22 cellular contexts compared by ENCODE assay signal in the genomic region with DNA sequence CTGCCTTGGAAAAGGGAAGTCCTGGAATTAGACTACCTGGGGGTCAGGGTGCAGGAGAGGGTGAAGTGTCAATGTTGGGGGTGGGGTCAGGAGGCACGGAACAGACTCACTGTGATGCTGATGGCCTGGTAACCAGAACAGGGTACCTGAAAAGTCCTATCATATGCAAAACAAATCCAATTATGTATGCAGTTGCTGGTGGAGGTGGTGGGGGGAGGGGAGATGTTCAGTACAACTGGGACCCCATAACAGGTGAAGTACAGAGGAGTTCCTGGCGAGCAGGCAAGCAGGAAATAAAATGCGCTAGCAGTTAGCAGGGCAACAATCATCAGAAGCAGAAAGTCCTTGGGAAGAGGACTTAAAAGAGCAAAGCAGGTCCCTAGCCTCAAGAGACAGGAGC. TPM values are rescaled to one million over a fixed set of nuclear protein-coding genes. Genes with fewer than 3 reads are reported as not detected.
DNase-seq lines count a peak whose midpoint lies in the region; ATAC-seq, FAIRE-seq and TF ChIP-seq lines count a peak whose summit lies in the region.
"Had no signal": no experiment of that assay in that cellular context is flagged by ENCODE, and none has a peak within 500 bp of the region (broad histone marks: within the 10 kb centered on the region; RNA-seq: fewer than 3 reads in every experiment).

No MANE protein-coding gene starts in this region.

- peaks cover 4% of the 10 kb centered on the region for H3K79me2 ChIP-seq in endothelial cell of umbilical vein (ENCODE audit: control insufficient read depth, insufficient read depth, low read length)

- H3K27ac Mint-ChIP-seq in activated CD4-positive, alpha-beta T cell treated with anti-CD3 and anti-CD28 coated beads, Interleukin-2, amount 10 ng/mL, durations not matched to agents 24 days and 14 days: no peak overlapping the region
- no peak overlapping the region for H3K27ac Mint-ChIP-seq in activated CD4-positive, alpha-beta T cell treated with anti-CD3 and anti-CD28 coated beads, Interleukin-2, amount 10 ng/mL, durations not matched to agents 7 days and 5 days
- no peak overlapping the region for H3K27ac Mint-ChIP-seq in activated naive CD4-positive, alpha-beta T cell treated with anti-CD3 and anti-CD28 coated beads, Interleukin-2, amount 10 ng/mL, durations not matched to agents 7 days and 5 days
- H3K27ac Mint-ChIP-seq in activated CD4-positive, alpha-beta memory T cell treated with anti-CD3 and anti-CD28 coated beads, Interleukin-2, amount 10 ng/mL, durations not matched to agents 7 days and 5 days: no peak overlapping the region
- H3K27ac Mint-ChIP-seq: CD4-positive, alpha-beta T cell had no signal

- H3K36me3 ChIP-seq in endothelial cell of umbilical vein (ENCODE audit: control insufficient read depth in 2 of 2, extremely low read depth in 1 of 2, insufficient read depth in 2 of 2, low read length in 2 of 2): no peaks in the 10 kb centered on the region
- H3K36me3 ChIP-seq: BE2C had no signal

- no peaks in the 10 kb centered on the region for H3K27me3 ChIP-seq in endothelial cell of umbilical vein (ENCODE audit: control insufficient read depth in 2 of 2, insufficient read depth in 2 of 2, low read length in 2 of 2)
- H3K27me3 ChIP-seq: BE2C had no signal

- no peaks in the 10 kb centered on the region for H3K36me3 Mint-ChIP-seq in activated CD4-positive, alpha-beta T cell treated with anti-CD3 and anti-CD28 coated beads, Interleukin-2, amount 10 ng/mL, durations not matched to agents 24 days and 14 days (ENCODE audit: low read depth)
- no peaks in the 10 kb centered on the region for H3K36me3 Mint-ChIP-seq in activated CD4-positive, alpha-beta T cell treated with anti-CD3 and anti-CD28 coated beads, Interleukin-2, amount 10 ng/mL, durations not matched to agents 7 days and 5 days (ENCODE audit: low read depth)
- no peaks in the 10 kb centered on the region for H3K36me3 Mint-ChIP-seq in activated naive CD4-positive, alpha-beta T cell treated with anti-CD3 and anti-CD28 coated beads, Interleukin-2, amount 10 ng/mL, durations not matched to agents 7 days and 5 days
- H3K36me3 Mint-ChIP-seq in activated CD4-positive, alpha-beta memory T cell treated with anti-CD3 and anti-CD28 coated beads, Interleukin-2, amount 10 ng/mL, durations not matched to agents 7 days and 5 days (ENCODE audit: low read depth): no peaks in the 10 kb centered on the region

- BruUV-seq in endothelial cell of umbilical vein (replicated peaks; lab: Mats Ljungman, UMichigan): no TSS peak

- peaks cover 2% of the 10 kb centered on the region for H3K4me1 Mint-ChIP-seq in activated CD4-positive, alpha-beta T cell treated with anti-CD3 and anti-CD28 coated beads, Interleukin-2, amount 10 ng/mL, durations not matched to agents 24 days and 14 days
- peaks cover 2% of the 10 kb centered on the region for H3K4me1 Mint-ChIP-seq in activated CD4-positive, alpha-beta T cell treated with anti-CD3 and anti-CD28 coated beads, Interleukin-2, amount 10 ng/mL, durations not matched to agents 7 days and 5 days
- peaks cover 2% of the 10 kb centered on the region for H3K4me1 Mint-ChIP-seq in activated naive CD4-positive, alpha-beta T cell treated with anti-CD3 and anti-CD28 coated beads, Interleukin-2, amount 10 ng/mL, durations not matched to agents 7 days and 5 days
- peaks cover 2% of the 10 kb centered on the region for H3K4me1 Mint-ChIP-seq in activated CD4-positive, alpha-beta memory T cell treated with anti-CD3 and anti-CD28 coated beads, Interleukin-2, amount 10 ng/mL, durations not matched to agents 7 days and 5 days

- no peak overlapping the region for H3K9ac ChIP-seq in endothelial cell of umbilical vein (replicated peaks; ENCODE audit: extremely low read depth, insufficient read depth, low read length)

- H3K4me3 Mint-ChIP-seq in activated CD4-positive, alpha-beta T cell treated with anti-CD3 and anti-CD28 coated beads, Interleukin-2, amount 10 ng/mL, durations not matched to agents 24 days and 14 days: no peak overlapping the region
- H3K4me3 Mint-ChIP-seq in activated CD4-positive, alpha-beta T cell treated with anti-CD3 and anti-CD28 coated beads, Interleukin-2, amount 10 ng/mL, durations not matched to agents 7 days and 5 days: no peak overlapping the region
- H3K4me3 Mint-ChIP-seq in activated naive CD4-positive, alpha-beta T cell treated with anti-CD3 and anti-CD28 coated beads, Interleukin-2, amount 10 ng/mL, durations not matched to agents 7 days and 5 days: no peak overlapping the region
- no peak overlapping the region for H3K4me3 Mint-ChIP-seq in activated CD4-positive, alpha-beta memory T cell treated with anti-CD3 and anti-CD28 coated beads, Interleukin-2, amount 10 ng/mL, durations not matched to agents 7 days and 5 days
- H3K4me3 Mint-ChIP-seq: CD4-positive, alpha-beta T cell had no signal

- no peaks in the 10 kb centered on the region for H3K9me1 ChIP-seq in endothelial cell of umbilical vein (replicated peaks; ENCODE audit: control insufficient read depth, extremely low read depth, insufficient read depth, low read length)

- H3K9me3 Mint-ChIP-seq in activated CD4-positive, alpha-beta T cell treated with anti-CD3 and anti-CD28 coated beads, Interleukin-2, amount 10 ng/mL, durations not matched to agents 24 days and 14 days: no peaks in the 10 kb centered on the region
- no peaks in the 10 kb centered on the region for H3K9me3 Mint-ChIP-seq in activated CD4-positive, alpha-beta T cell treated with anti-CD3 and anti-CD28 coated beads, Interleukin-2, amount 10 ng/mL, durations not matched to agents 7 days and 5 days
- H3K9me3 Mint-ChIP-seq in activated naive CD4-positive, alpha-beta T cell treated with anti-CD3 and anti-CD28 coated beads, Interleukin-2, amount 10 ng/mL, durations not matched to agents 7 days and 5 days: no peaks in the 10 kb centered on the region
- no peaks in the 10 kb centered on the region for H3K9me3 Mint-ChIP-seq in activated CD4-positive, alpha-beta memory T cell treated with anti-CD3 and anti-CD28 coated beads, Interleukin-2, amount 10 ng/mL, durations not matched to agents 7 days and 5 days
- H3K9me3 Mint-ChIP-seq: CD4-positive, alpha-beta T cell had no signal

- H3K9me3 ChIP-seq in endothelial cell of umbilical vein (replicated peaks; ENCODE audit: control insufficient read depth, insufficient read depth, low read length): no peaks in the 10 kb centered on the region
- H3K9me3 ChIP-seq: BE2C had no signal

- peak; percentile 54 for DNase-seq in activated CD4-positive, alpha-beta T cell treated with anti-CD3 and anti-CD28 coated beads, Interleukin-2, amount 10 ng/mL, durations not matched to agents 24 days and 14 days
- DNase-seq in activated CD4-positive, alpha-beta T cell treated with anti-CD3 and anti-CD28 coated beads, Interleukin-2, amount 10 ng/mL, durations not matched to agents 7 days and 5 days: no peak
- DNase-seq in endothelial cell of umbilical vein (ENCODE audit: low read depth, low spot score) (no peak), iPS-NIHi7 (ENCODE audit: extremely low spot score) (peak; percentile 29), NCI-H524 treated with DMSO at 0.1 percent for 48 hours (lab: John Stamatoyannopoulos, UW) (no peak)
- DNase-seq in activated naive CD4-positive, alpha-beta T cell treated with anti-CD3 and anti-CD28 coated beads, Interleukin-2, amount 10 ng/mL, durations not matched to agents 7 days and 5 days: no peak
- no peak for DNase-seq in activated CD4-positive, alpha-beta memory T cell treated with anti-CD3 and anti-CD28 coated beads, Interleukin-2, amount 10 ng/mL, durations not matched to agents 7 days and 5 days
- DNase-seq: 8988T; BE2C; Calu3; CD4-positive, alpha-beta T cell; KG1; NCI-H1436 treated with DMSO at 0.1 percent for 48 hours; NCI-H2029 treated with DMSO at 0.1 percent for 48 hours; NCI-H2171 treated with DMSO at 0.1 percent for 48 hours; NCI-H774 had no signal

- FAIRE-seq in endothelial cell of umbilical vein (lab: Jason Lieb, UNC): no peak
- FAIRE-seq: G401.6, GM18507 had no signal

- peak overlapping the region; percentile 31 for H2AFZ ChIP-seq in endothelial cell of umbilical vein (ENCODE audit: low read depth, low read length)

- H3K4me3 ChIP-seq in endothelial cell of umbilical vein (replicated peaks in 1 of 3; ENCODE audit: insufficient read depth in 1 of 3, low read depth in 1 of 3, low read length in 3 of 3): no peak overlapping the region
- H3K4me3 ChIP-seq: SK-N-MC had no signal

- H4K20me1 ChIP-seq in endothelial cell of umbilical vein (replicated peaks; ENCODE audit: control insufficient read depth, extremely low read depth, insufficient read depth, low read length): no peaks in the 10 kb centered on the region

- no peak overlapping the region for H3K27ac ChIP-seq in endothelial cell of umbilical vein (ENCODE audit: insufficient read depth, low read depth, low read length)
- H3K27ac ChIP-seq: SK-N-MC had no signal

- POLR2A ChIA-PET in activated CD4-positive, alpha-beta T cell treated with anti-CD3 and anti-CD28 coated beads, Interleukin-2, amount 10 ng/mL, durations not matched to agents 7 days and 5 days (lab: Charles Lee): no interaction called here
- POLR2A ChIA-PET in endothelial cell of umbilical vein (lab: Charles Lee): no interaction called here
- POLR2A ChIA-PET in activated CD4-positive, alpha-beta memory T cell treated with anti-CD3 and anti-CD28 coated beads, Interleukin-2, amount 10 ng/mL, durations not matched to agents 7 days and 5 days (lab: Charles Lee): no interaction called here

- TF ChIP-seq CTCF in endothelial cell of umbilical vein (IDR thresholded peaks at IDR 0.05; ENCODE audit: extremely low read depth in 1 of 2, insufficient read depth in 1 of 2, low read depth in 1 of 2, low read length in 2 of 2): no peak

- no peaks in the 10 kb centered on the region for H3K4me1 ChIP-seq in endothelial cell of umbilical vein (ENCODE audit: control insufficient read depth, extremely low read depth, insufficient read depth, low read length)
- H3K4me1 ChIP-seq: BE2C had no signal

- TF ChIP-seq POLR2A in endothelial cell of umbilical vein (IDR thresholded peaks at IDR 0.05; ENCODE audit: low read depth, low read length): no peak

- peaks cover 12% of the 10 kb centered on the region for H3K27me3 Mint-ChIP-seq in activated CD4-positive, alpha-beta T cell treated with anti-CD3 and anti-CD28 coated beads, Interleukin-2, amount 10 ng/mL, durations not matched to agents 24 days and 14 days
- H3K27me3 Mint-ChIP-seq in activated CD4-positive, alpha-beta T cell treated with anti-CD3 and anti-CD28 coated beads, Interleukin-2, amount 10 ng/mL, durations not matched to agents 7 days and 5 days: peaks cover 3% of the 10 kb centered on the region
- peaks cover 8% of the 10 kb centered on the region for H3K27me3 Mint-ChIP-seq in activated naive CD4-positive, alpha-beta T cell treated with anti-CD3 and anti-CD28 coated beads, Interleukin-2, amount 10 ng/mL, durations not matched to agents 7 days and 5 days
- no peaks in the 10 kb centered on the region for H3K27me3 Mint-ChIP-seq in activated CD4-positive, alpha-beta memory T cell treated with anti-CD3 and anti-CD28 coated beads, Interleukin-2, amount 10 ng/mL, durations not matched to agents 7 days and 5 days

- CTCF ChIA-PET in activated CD4-positive, alpha-beta T cell treated with anti-CD3 and anti-CD28 coated beads, Interleukin-2, amount 10 ng/mL, durations not matched to agents 7 days and 5 days (lab: Charles Lee): no interaction called here
- CTCF ChIA-PET in endothelial cell of umbilical vein (lab: Charles Lee): interaction anchor here (3.4 to 5.0 kb wide), 2 partner anchors 104 to 153 kb away, joined by 9 to 46 read pairs; partner anchors contain the start of gene LPCAT4
- CTCF ChIA-PET in activated naive CD4-positive, alpha-beta T cell treated with anti-CD3 and anti-CD28 coated beads, Interleukin-2, amount 10 ng/mL, durations not matched to agents 7 days and 5 days (lab: Charles Lee): interaction anchor here (0.7 kb wide), 1 partner anchor 12 kb away, joined by 3 read pairs; no protein-coding TSS in a partner anchor
- CTCF ChIA-PET in activated CD4-positive, alpha-beta memory T cell treated with anti-CD3 and anti-CD28 coated beads, Interleukin-2, amount 10 ng/mL, durations not matched to agents 7 days and 5 days (lab: Charles Lee): no interaction called here

- no peak overlapping the region for H3K4me2 ChIP-seq in endothelial cell of umbilical vein (ENCODE audit: insufficient read depth, low read length)

- intact Hi-C loops in activated CD4-positive, alpha-beta T cell treated with anti-CD3 and anti-CD28 coated beads, Interleukin-2, amount 10 ng/mL, durations not matched to agents 24 days and 14 days (cut with micrococcal nuclease): no loop called here
- intact Hi-C loops in endothelial cell of umbilical vein (cut with micrococcal nuclease): no loop called here

- ATAC-seq in HG03159 (IDR thresholded peaks at IDR 0.05; ENCODE audit: unreplicated experiment): no peak
- ATAC-seq: Panc1, Right ventricle myocardium inferior had no signal

- dilution Hi-C loops in endothelial cell of umbilical vein (cut with MboI; ENCODE audit: extremely low pct_ligation_motif_present, low sequenced_read_pairs): no loop called here

RNA-seq across cellular contexts. Expression of gene KATNBL1, which starts 4.2 kb away (rescaled TPM):
- 41.1 and 44.2 TPM in 2 replicates for total RNA-seq in activated CD4-positive, alpha-beta T cell treated with anti-CD3 and anti-CD28 coated beads, Interleukin-2, amount 10 ng/mL, durations not matched to agents 24 days and 14 days
- 10 to 100 TPM; 40.8 to 45.7 TPM for total RNA-seq in activated CD4-positive, alpha-beta T cell treated with anti-CD3 and anti-CD28 coated beads, Interleukin-2, amount 10 ng/mL, durations not matched to agents 7 days and 5 days
- 56.8 and 57.9 TPM in 2 replicates for total RNA-seq in endothelial cell of umbilical vein
- 10.7 and 14.1 TPM in 2 replicates for polyA plus RNA-seq in endothelial cell of umbilical vein
- polyA plus RNA-seq in endothelial cell of umbilical vein (2011; cell fraction: cytosol; rRNA removed): 17.1 and 21.8 TPM in 2 replicates
- 42.2 and 58.2 TPM in 2 replicates for polyA plus RNA-seq in endothelial cell of umbilical vein (2011; cell fraction: nucleus; rRNA removed)
- polyA plus RNA-seq in endothelial cell of umbilical vein (2012): 30.4 and 42.5 TPM in 2 replicates
- polyA minus RNA-seq in endothelial cell of umbilical vein: 15.3 and 23.9 TPM in 2 replicates
- 5.4 TPM for polyA minus RNA-seq in endothelial cell of umbilical vein (2011; cell fraction: cytosol; rRNA and poly(A)+ RNA removed)
- 46.5 and 64.3 TPM in 2 replicates for polyA minus RNA-seq in endothelial cell of umbilical vein (2011; cell fraction: nucleus; rRNA and poly(A)+ RNA removed)
- 10 to 100 TPM; 40.5 to 42.1 TPM for total RNA-seq in activated CD4-positive, alpha-beta memory T cell treated with anti-CD3 and anti-CD28 coated beads, Interleukin-2, amount 10 ng/mL, durations not matched to agents 7 days and 5 days

RNA-seq across cellular contexts. Expression of gene EMC4, which starts 10.7 kb away (rescaled TPM):
- 102 and 105 TPM in 2 replicates for total RNA-seq in activated CD4-positive, alpha-beta T cell treated with anti-CD3 and anti-CD28 coated beads, Interleukin-2, amount 10 ng/mL, durations not matched to agents 24 days and 14 days
- 10 to 100 TPM; 72.6 to 78.0 TPM for total RNA-seq in activated CD4-positive, alpha-beta T cell treated with anti-CD3 and anti-CD28 coated beads, Interleukin-2, amount 10 ng/mL, durations not matched to agents 7 days and 5 days
- 109 and 123 TPM in 2 replicates for total RNA-seq in endothelial cell of umbilical vein
- polyA plus RNA-seq in endothelial cell of umbilical vein: 97.4 and 108 TPM in 2 replicates
- 129 and 139 TPM in 2 replicates for polyA plus RNA-seq in endothelial cell of umbilical vein (2011; cell fraction: cytosol; rRNA removed)
- polyA plus RNA-seq in endothelial cell of umbilical vein (2011; cell fraction: nucleus; rRNA removed): 68.7 and 85.4 TPM in 2 replicates
- polyA plus RNA-seq in endothelial cell of umbilical vein (2012): 98.2 and 145 TPM in 2 replicates
- polyA minus RNA-seq in endothelial cell of umbilical vein: 44.0 and 55.1 TPM in 2 replicates
- 40.1 TPM for polyA minus RNA-seq in endothelial cell of umbilical vein (2011; cell fraction: cytosol; rRNA and poly(A)+ RNA removed)
- 21.7 and 30.9 TPM in 2 replicates for polyA minus RNA-seq in endothelial cell of umbilical vein (2011; cell fraction: nucleus; rRNA and poly(A)+ RNA removed)
- total RNA-seq in activated CD4-positive, alpha-beta memory T cell treated with anti-CD3 and anti-CD28 coated beads, Interleukin-2, amount 10 ng/mL, durations not matched to agents 7 days and 5 days: 10 to 100 TPM; 86.2 to 86.9 TPM

Comparison
In these comparisons a context has a peak if more than half of its experiments do, and no peak if none do; other contexts are left out.
1. DNase-seq: peak in activated CD4-positive, alpha-beta T cell treated with anti-CD3 and anti-CD28 coated beads, Interleukin-2, amount 10 ng/mL, durations not matched to agents 24 days and 14 days (single experiment) and iPS-NIHi7 (single experiment); none in activated CD4-positive, alpha-beta T cell treated with anti-CD3 and anti-CD28 coated beads, Interleukin-2, amount 10 ng/mL, durations not matched to agents 7 days and 5 days (single experiment), endothelial cell of umbilical vein (single experiment), activated naive CD4-positive, alpha-beta T cell treated with anti-CD3 and anti-CD28 coated beads, Interleukin-2, amount 10 ng/mL, durations not matched to agents 7 days and 5 days (single experiment), activated CD4-positive, alpha-beta memory T cell treated with anti-CD3 and anti-CD28 coated beads, Interleukin-2, amount 10 ng/mL, durations not matched to agents 7 days and 5 days (single experiment) and NCI-H524 treated with DMSO at 0.1 percent for 48 hours (single experiment).
2. CTCF ChIA-PET loops: an anchor here in endothelial cell of umbilical vein (3.4 to 5.0 kb wide) and activated naive CD4-positive, alpha-beta T cell treated with anti-CD3 and anti-CD28 coated beads, Interleukin-2, amount 10 ng/mL, durations not matched to agents 7 days and 5 days (0.7 kb wide); none called in activated CD4-positive, alpha-beta T cell treated with anti-CD3 and anti-CD28 coated beads, Interleukin-2, amount 10 ng/mL, durations not matched to agents 7 days and 5 days and activated CD4-positive, alpha-beta memory T cell treated with anti-CD3 and anti-CD28 coated beads, Interleukin-2, amount 10 ng/mL, durations not matched to agents 7 days and 5 days.